In the genomic region with DNA sequence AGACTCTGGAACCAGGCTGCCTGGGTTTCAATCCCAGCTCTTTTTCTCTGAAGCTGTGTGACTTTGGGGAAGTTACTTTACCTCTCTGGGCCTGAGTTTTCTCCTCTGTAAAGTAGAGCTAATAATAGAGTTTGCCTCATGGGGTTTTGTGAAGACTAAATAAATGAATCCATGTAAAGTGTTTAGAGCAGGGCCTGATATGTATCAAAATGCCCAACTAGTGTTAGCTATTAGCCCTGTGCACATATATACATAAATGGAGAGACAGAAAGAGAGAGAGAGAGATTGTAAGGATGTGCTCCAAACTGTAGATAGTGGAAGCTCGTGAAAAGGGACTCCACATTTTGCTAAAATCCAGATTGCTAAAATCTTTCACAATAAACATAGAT, we compare ENCODE assay signal across 21 cellular contexts.
"Had no signal": no experiment of that assay in that cellular context is flagged by ENCODE, and none has a peak within 500 bp of the region (broad histone marks: within the 10 kb centered on the region; RNA-seq: fewer than 3 reads in every experiment).

No MANE protein-coding gene starts in this region.

- H3K27me3 Mint-ChIP-seq: activated naive CD8-positive, alpha-beta T cell treated with anti-CD3 and anti-CD28 coated beads, Interleukin-2, amount 10 ng/mL, durations not matched to agents 7 days and 5 days; progenitor cell of endocrine pancreas; stimulated activated naive CD8-positive, alpha-beta T cell treated with anti-CD3 and anti-CD28 coated beads, Interleukin-15, amount 100 ng/mL, for 72 hours had no signal

- H3K27me3 ChIP-seq: breast epithelium, heart left ventricle, upper lobe of right lung had no signal

- FAIRE-seq: small intestine had no signal

- H3K9me3 ChIP-seq: breast epithelium, upper lobe of right lung had no signal

- H3K4me1 ChIP-seq: breast epithelium had no signal

- H3K27ac Mint-ChIP-seq: activated naive CD8-positive, alpha-beta T cell treated with anti-CD3 and anti-CD28 coated beads, Interleukin-2, amount 10 ng/mL, durations not matched to agents 7 days and 5 days; effector memory CD8-positive, alpha-beta T cell; stimulated activated naive CD8-positive, alpha-beta T cell treated with anti-CD3 and anti-CD28 coated beads, Interleukin-15, amount 100 ng/mL, for 72 hours had no signal

- H3K9me3 Mint-ChIP-seq: effector memory CD8-positive, alpha-beta T cell had no signal

- ATAC-seq: effector memory CD8-positive, alpha-beta T cell; upper lobe of right lung had no signal

- H3K27ac ChIP-seq: epithelial cell of prostate, upper lobe of right lung had no signal

- H3K4me3 ChIP-seq: breast epithelium, heart left ventricle, upper lobe of right lung had no signal

- H3K36me3 ChIP-seq: breast epithelium, heart left ventricle, upper lobe of right lung had no signal

- DNase-seq: activated CD4-positive, alpha-beta T cell treated with anti-CD3 and anti-CD28 coated beads, Interleukin-2, amount 50 U/mL, for 1 hour; activated CD4-positive, CD25-positive, alpha-beta regulatory T cell; activated gamma-delta T cell; activated naive CD8-positive, alpha-beta T cell treated with anti-CD3 and anti-CD28 coated beads, Interleukin-2, amount 10 ng/mL, durations not matched to agents 7 days and 5 days; anterior cingulate cortex; dermis blood vessel endothelial cell; effector memory CD8-positive, alpha-beta T cell; foreskin melanocyte; heart left ventricle; mesendoderm; nucleus accumbens; right cardiac atrium; small intestine; stimulated activated CD4-positive, alpha-beta T cell treated with anti-CD3 and anti-CD28 coated beads, Interleukin-4, amount 100 ng/mL, for 4 hours; stimulated activated CD8-positive, alpha-beta memory T cell treated with anti-CD3 and anti-CD28 coated beads, Interleukin-4, amount 100 ng/mL, for 48 hours; stimulated activated naive CD8-positive, alpha-beta T cell treated with anti-CD3 and anti-CD28 coated beads, Interleukin-15, amount 100 ng/mL, for 72 hours; upper lobe of right lung had no signal

- H3K4me3 Mint-ChIP-seq: activated naive CD8-positive, alpha-beta T cell treated with anti-CD3 and anti-CD28 coated beads, Interleukin-2, amount 10 ng/mL, durations not matched to agents 7 days and 5 days; effector memory CD8-positive, alpha-beta T cell; nephron had no signal
